8 cellular contexts compared by ENCODE assay signal in genomic region chr1:210407887-210408252, GRCh38.
"Had no signal": no experiment of that assay in that cellular context is flagged by ENCODE, and none has a peak within 500 bp of the region (broad histone marks: within the 10 kb centered on the region; RNA-seq: fewer than 3 reads in every experiment).

No MANE protein-coding gene starts in this region.

- H3K4me1 ChIP-seq: body of pancreas, Peyer's patch had no signal

- ATAC-seq: body of pancreas had no signal

- H3K27me3 ChIP-seq: body of pancreas, Peyer's patch, SJCRH30 had no signal

- H3K4me2 ChIP-seq: SK-N-SH had no signal

- H3K9me3 ChIP-seq: body of pancreas, Peyer's patch, SJCRH30, SK-N-SH had no signal

- H3K27ac Mint-ChIP-seq: activated CD8-positive, alpha-beta T cell treated with anti-CD3 and anti-CD28 coated beads for 36 hours; T-helper 2 cell treated with Interferon-gamma antibody and Interleukin-4, amounts not matched to agents 5 μg/mL and 100 μg/mL, for 36 hours had no signal

- H3K9me2 ChIP-seq: SK-N-SH had no signal

- H3K4me3 Mint-ChIP-seq: activated CD8-positive, alpha-beta T cell treated with anti-CD3 and anti-CD28 coated beads for 36 hours; T-helper 2 cell treated with Interferon-gamma antibody and Interleukin-4, amounts not matched to agents 5 μg/mL and 100 μg/mL, for 36 hours had no signal

- H3K36me3 ChIP-seq: Peyer's patch, SJCRH30 had no signal

- H3K27ac ChIP-seq: body of pancreas, Peyer's patch, RWPE1, SJCRH30, WERI-Rb-1 had no signal

- H3K27me3 Mint-ChIP-seq: activated CD8-positive, alpha-beta T cell treated with anti-CD3 and anti-CD28 coated beads for 36 hours had no signal

- H3K9ac ChIP-seq: SK-N-SH had no signal

- H3K9me3 Mint-ChIP-seq: activated CD8-positive, alpha-beta T cell treated with anti-CD3 and anti-CD28 coated beads for 36 hours; T-helper 2 cell treated with Interferon-gamma antibody and Interleukin-4, amounts not matched to agents 5 μg/mL and 100 μg/mL, for 36 hours had no signal

- H3K4me3 ChIP-seq: body of pancreas, Peyer's patch, SJCRH30 had no signal
